4 cellular contexts compared by ENCODE assay signal in the genomic region with DNA sequence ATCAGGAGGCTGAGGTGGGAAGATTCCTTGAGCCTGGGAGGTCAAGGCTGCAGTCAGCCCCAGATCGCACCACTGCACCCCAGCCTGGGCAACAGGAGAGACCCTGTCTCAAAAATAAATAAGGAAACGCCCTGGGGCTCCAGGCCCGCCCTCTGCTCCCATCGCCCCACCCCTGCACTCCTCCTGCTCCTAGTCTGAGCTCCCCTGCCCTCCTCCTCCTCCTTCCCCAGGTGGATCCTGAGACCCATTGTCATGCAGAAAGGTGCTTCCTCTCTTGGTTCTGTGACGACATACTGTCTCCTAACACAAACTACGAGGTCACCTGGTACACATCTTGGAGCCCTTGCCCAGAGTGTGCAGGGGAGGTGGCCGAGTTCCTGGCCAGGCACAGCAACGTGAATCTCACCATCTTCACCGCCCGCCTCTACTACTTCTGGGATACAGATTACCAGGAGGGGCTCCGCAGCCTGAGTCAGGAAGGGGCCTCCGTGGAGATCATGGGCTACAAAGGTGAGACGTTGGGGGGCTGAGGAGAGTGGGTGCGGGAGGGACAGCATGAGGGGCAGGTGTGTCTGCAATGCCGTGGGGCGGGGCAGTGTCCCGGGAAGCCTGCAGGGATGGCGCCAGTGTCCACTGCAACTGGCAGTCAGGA. TPM values are rescaled to one million over a fixed set of nuclear protein-coding genes. Genes with fewer than 3 reads are reported as not detected.
"Had no signal": no experiment of that assay in that cellular context is flagged by ENCODE, and none has a peak within 500 bp of the region (broad histone marks: within the 10 kb centered on the region; RNA-seq: fewer than 3 reads in every experiment).

No MANE protein-coding gene starts in this region.

RNA-seq across cellular contexts. Expression of a gene that starts 11.3 kb away (rescaled TPM):
- total RNA-seq: SJCRH30 had no signal

RNA-seq across cellular contexts. Expression of a gene that starts 25.1 kb away (rescaled TPM):
- total RNA-seq: SJCRH30 had no signal

RNA-seq across cellular contexts. Expression of a gene that starts 31.0 kb away (rescaled TPM):
- total RNA-seq: SJCRH30 had no signal

RNA-seq across cellular contexts. Expression of a gene that starts 45.1 kb away (rescaled TPM):
- total RNA-seq: ascending aorta, NCI-H460, RPMI7951, SJCRH30 had no signal
